Comparison of ENCODE assay signal across 8 cellular contexts in genomic region chr5:140548791-140549190, GRCh38. TPM values are rescaled to one million over a fixed set of nuclear protein-coding genes. Genes with fewer than 3 reads are reported as not detected.
DNase-seq lines count a peak whose midpoint lies in the region; ATAC-seq, FAIRE-seq and TF ChIP-seq lines count a peak whose summit lies in the region.

No MANE protein-coding gene starts in this region.

- POLR2A ChIA-PET in MCF 10A (lab: Yijun Ruan, JAX) (interaction anchor here (0.6 to 6.1 kb wide), 14 partner anchors 12 to 1561 kb away, joined by 3 to 188 read pairs (median 10); partner anchors contain the start of genes ANKHD1, APBB3, HARS1 and HARS2), GM12878 (lab: Charles Lee) (interaction anchor here (0.7 to 3.0 kb wide), 7 partner anchors 8 to 148 kb away, joined by 3 to 23 read pairs (median 6); partner anchors contain the start of genes ANKHD1, APBB3 and SRA1)

- intact Hi-C loops in MCF 10A (cut with micrococcal nuclease) (loop anchor here (5.0 to 10.0 kb wide), 2 partner anchors 146 to 304 kb away; partner anchors contain the start of gene ANKHD1), mammary epithelial cell (cut with micrococcal nuclease) (no loop called here), GM12878 (cut with micrococcal nuclease; ENCODE audit: unreplicated experiment) (no loop called here), transverse colon (cut with DNase I; ENCODE audit: low total_unique reads) (no loop called here)

- peaks cover 28% of the 10 kb centered on the region for H3K36me3 ChIP-seq in mammary epithelial cell (ENCODE audit: insufficient read depth, low read length)
- H3K36me3 ChIP-seq in GM12878 (ENCODE audit: control insufficient read depth in 2 of 2, insufficient read depth in 2 of 2, low read length in 1 of 2), result peaks cover 18 to 32% of the 10 kb centered on the region in 2 experiments
- H3K36me3 ChIP-seq in muscle layer of colon (ENCODE audit: insufficient read depth, low read length), result peaks cover 35% of the 10 kb centered on the region
- H3K36me3 ChIP-seq in transverse colon, result peaks cover 0 to 19% (median 4%) of the 10 kb centered on the region in 4 donors

- H3K4me3 Mint-ChIP-seq in MCF 10A (ENCODE audit: unreplicated experiment), result peak overlapping the region; percentile 77

- TF ChIP-seq CTCF in MCF 10A (IDR thresholded peaks at IDR 0.05; ENCODE audit: unreplicated experiment) (no peak), mammary epithelial cell (conservative IDR thresholded peaks at IDR 0.05 in 1 of 2, IDR thresholded peaks at IDR 0.05 in 1 of 2; ENCODE audit: extremely low read depth in 1 of 2, insufficient read depth in 1 of 2, low read depth in 1 of 2, low read length in 2 of 2) (no peak), GM12878 (IDR thresholded peaks at IDR 0.05 in 2 of 3, conservative IDR thresholded peaks at IDR 0.05 in 1 of 3; ENCODE audit: control insufficient read depth in 2 of 3, extremely low read depth in 1 of 3, insufficient read depth in 1 of 3, low read depth in 3 of 3, low read length in 3 of 3) (no peak), transverse colon (IDR thresholded peaks at IDR 0.05) (no peak)

- H3K4me2 ChIP-seq in mammary epithelial cell (ENCODE audit: insufficient read depth, low read depth, low read length) (no peak overlapping the region), GM12878 (ENCODE audit: control insufficient read depth, insufficient read depth) (no peak overlapping the region)

- no peaks in the 10 kb centered on the region for H3K9me3 Mint-ChIP-seq in MCF 10A (ENCODE audit: unreplicated experiment)

- H3K36me3 Mint-ChIP-seq in MCF 10A (ENCODE audit: insufficient read depth, unreplicated experiment), result peaks cover 87% of the 10 kb centered on the region

- dilution Hi-C loops in mammary epithelial cell (cut with HindIII; ENCODE audit: low sequenced_read_pairs), result no loop called here

- ATAC-seq in GM12878 (no peak), HG03354 (IDR thresholded peaks at IDR 0.05; ENCODE audit: poor library complexity, severe bottlenecking, unreplicated experiment) (no peak), GM18867 (IDR thresholded peaks at IDR 0.05; ENCODE audit: unreplicated experiment) (no peak)

- H3K9me3 ChIP-seq in mammary epithelial cell (replicated peaks; ENCODE audit: insufficient read depth, low read length) (no peaks in the 10 kb centered on the region), GM12878 (replicated peaks; ENCODE audit: control insufficient read depth, insufficient read depth, low read length) (no peaks in the 10 kb centered on the region), muscle layer of colon (ENCODE audit: low read length) (no peaks in the 10 kb centered on the region), transverse colon (no peaks in the 10 kb centered on the region)

- H3K4me1 ChIP-seq in mammary epithelial cell (ENCODE audit: insufficient read depth, low read length) (peaks cover 17% of the 10 kb centered on the region), GM12878 (ENCODE audit: control insufficient read depth, insufficient read depth, low read length) (peaks cover 23% of the 10 kb centered on the region), muscle layer of colon (ENCODE audit: insufficient read depth, low read length) (peaks cover 45% of the 10 kb centered on the region), transverse colon (peaks cover 33 to 52% (median 37%) of the 10 kb centered on the region in 4 donors)

- H3K27ac ChIP-seq in mammary epithelial cell (ENCODE audit: insufficient read depth, low read depth, low read length) (no peak overlapping the region), GM12878 (ENCODE audit: control insufficient read depth, insufficient read depth) (no peak overlapping the region), muscle layer of colon (ENCODE audit: low read depth, low read length) (peak overlapping the region; percentile 92), transverse colon (peak overlapping the region; percentile 94 to 99 (median 96))

- H3K27me3 Mint-ChIP-seq in MCF 10A (ENCODE audit: insufficient read depth, unreplicated experiment), result no peaks in the 10 kb centered on the region

- H3K9ac ChIP-seq in mammary epithelial cell (ENCODE audit: insufficient read depth, low read length), result no peak overlapping the region
- H3K9ac ChIP-seq in GM12878 (ENCODE audit: control insufficient read depth, insufficient read depth, low read length), result no peak overlapping the region; the same call in 1 of the 2 replicates
- H3K9ac ChIP-seq in muscle layer of colon (ENCODE audit: low read length), result peak overlapping the region; percentile 18

- no peak; the same call in none of the 2 replicates for TF ChIP-seq POLR2A in GM12878 (IDR thresholded peaks at IDR 0.05; ENCODE audit: low read depth, low read length)
- TF ChIP-seq POLR2A in transverse colon (IDR thresholded peaks at IDR 0.05), result no peak

- RAD21 ChIA-PET in GM12878 (lab: Charles Lee; ENCODE audit: unreplicated experiment), result no interaction called here

- CTCF ChIA-PET in MCF 10A (lab: Yijun Ruan, JAX) (interaction anchor here (0.6 to 3.3 kb wide), 17 partner anchors 9 to 391 kb away, joined by 3 to 42 read pairs (median 6); partner anchors contain the start of genes APBB3, IK, NDUFA2 and SRA1), mammary epithelial cell (lab: Charles Lee; ENCODE audit: low non-redundant PET) (no interaction called here), GM12878 (lab: Yijun Ruan, JAX) (interaction anchor here (1.0 to 2.4 kb wide), 6 partner anchors 9 to 152 kb away, joined by 3 to 9 read pairs (median 7); partner anchors contain the start of genes SRA1, TMCO6 and ZMAT2)

- H3K79me2 ChIP-seq in mammary epithelial cell (ENCODE audit: insufficient read depth, low read length), result peaks cover 20% of the 10 kb centered on the region
- peaks cover 13% of the 10 kb centered on the region for H3K79me2 ChIP-seq in GM12878 (ENCODE audit: control insufficient read depth, insufficient read depth, low read length)

- TF ChIP-seq EP300 in GM12878 (IDR thresholded peaks at IDR 0.05; ENCODE audit: borderline replicate concordance in 1 of 2, control insufficient read depth in 1 of 2, low read depth in 2 of 2, low read length in 2 of 2) (no peak), transverse colon (IDR thresholded peaks at IDR 0.05; ENCODE audit: low read depth) (no peak)

- no peaks in the 10 kb centered on the region for H4K20me1 ChIP-seq in mammary epithelial cell (ENCODE audit: insufficient read depth, low read length)
- no peaks in the 10 kb centered on the region for H4K20me1 ChIP-seq in GM12878 (ENCODE audit: control insufficient read depth, insufficient read depth)

- H3K27ac Mint-ChIP-seq in MCF 10A (ENCODE audit: low read depth, unreplicated experiment), result peak overlapping the region; percentile 80

- H3K4me3 ChIP-seq in mammary epithelial cell (replicated peaks in 1 of 3; ENCODE audit: insufficient read depth in 1 of 3, low read depth in 2 of 3, low read length in 3 of 3) (no peak overlapping the region), GM12878 (no peak overlapping the region), muscle layer of colon (ENCODE audit: low read depth in 1 of 2, low read length in 2 of 2) (peak overlapping the region in 1 of 2 donors; percentile 57), transverse colon (peak overlapping the region in 1 of 4 donors; percentile 54)

- 100% methylated on average over 1 of the region's 7 CpGs for WGBS in mammary epithelial cell (ENCODE audit: low coverage, missing lambda C conversion rate)
- WGBS in GM12878 (ENCODE audit: insufficient coverage, insufficient replicate concordance, low lambda C conversion rate, missing lambda C conversion rate), result 98% methylated on average over 7 of the region's 7 CpGs
- WGBS in transverse colon (ENCODE audit: low coverage in 1 of 2), 2 donors, result 70 to 86% methylated on average over 2 to 7 of the region's 7 CpGs

- DNase-seq in MCF 10A (ENCODE audit: unreplicated experiment) (no peak), mammary epithelial cell (no peak), GM12878 (ENCODE audit: low read depth, low spot score) (no peak), transverse colon (no peak), NCI-H1105 (lab: John Stamatoyannopoulos, UW) (no peak)

- BruUV-seq in MCF 10A (replicated peaks; lab: Mats Ljungman, UMichigan) (no TSS peak), mammary epithelial cell (replicated peaks; lab: Mats Ljungman, UMichigan) (no TSS peak), GM12878 (replicated peaks; lab: Mats Ljungman, UMichigan) (no TSS peak)

- no peak for TF ChIP-seq RAD21 in GM12878 (IDR thresholded peaks at IDR 0.05; ENCODE audit: insufficient read depth, low read depth, low read length)

- in situ Hi-C loops in mammary epithelial cell (cut with MboI; ENCODE audit: low sequenced_read_pairs in 2 of 2), result no loop called here
- in situ Hi-C loops in GM12878 (cut with MboI), result no loop called here
- in situ Hi-C loops in transverse colon (cut with MboI; ENCODE audit: low pct_ligation_motif_present in 1 of 4, low pct_unique_long_range_greater_than_20kb in 1 of 4, low sequenced_read_pairs in 3 of 4), result no loop called here

- no peaks in the 10 kb centered on the region for H3K27me3 ChIP-seq in mammary epithelial cell (ENCODE audit: insufficient read depth, low read length)
- no peaks in the 10 kb centered on the region for H3K27me3 ChIP-seq in GM12878 (replicated peaks in 1 of 2; ENCODE audit: control insufficient read depth in 2 of 2, insufficient read depth in 2 of 2, low read length in 1 of 2)
- H3K27me3 ChIP-seq in muscle layer of colon (ENCODE audit: control insufficient read depth in 1 of 2, insufficient read depth in 2 of 2, low read length in 2 of 2), result no peaks in the 10 kb centered on the region
- no peaks in the 10 kb centered on the region for H3K27me3 ChIP-seq in transverse colon

- SMC1A ChIA-PET in GM12878 (lab: Charles Lee; ENCODE audit: uncharacterized antibody, unreplicated experiment), result interaction anchor here (0.8 to 2.3 kb wide), 7 partner anchors 10 to 171 kb away, joined by 3 to 9 read pairs (median 6); no protein-coding TSS in a partner anchor

- H2AFZ ChIP-seq in mammary epithelial cell (ENCODE audit: low read depth, low read length), result no peak overlapping the region
- H2AFZ ChIP-seq in GM12878 (ENCODE audit: control insufficient read depth, low read depth, low read length), result no peak overlapping the region

- FAIRE-seq in GM12878 (lab: Jason Lieb, UNC), result no peak

- H3K4me1 Mint-ChIP-seq in MCF 10A (ENCODE audit: insufficient read depth, unreplicated experiment), result peaks cover 35% of the 10 kb centered on the region

RNA-seq across cellular contexts. Expression of gene EIF4EBP3, which starts 1.3 kb away (rescaled TPM):
- total RNA-seq in MCF 10A (2022) (25.3 and 35.3 TPM in 2 replicates), mammary epithelial cell (1 to 10 TPM; 1.8 to 6.0 TPM), GM12878 (2014; rRNA removed) (2.0 and 3.7 TPM in 2 replicates), GM12878 (2014; rRNA removed; fragmentation: Illumina TruSeq; extraction: Trizol) (2.9 and 3.6 TPM in 2 replicates), GM12878 (2021) (6.2 and 9.3 TPM in 2 replicates), transverse colon (10 to 100 TPM in 3 of 4 donors, not detected in 1; 18.0 to 56.0 (median 27.5) TPM)
- polyA plus RNA-seq in mammary epithelial cell (2.8 TPM), GM12878 (2011; rRNA removed) (2.8 and 3.5 TPM in 2 replicates), GM12878 (2014; fragmentation: Illumina TruSeq; extraction: Trizol) (2.2 and 4.6 TPM in 2 replicates), GM12878 (2014; fragmentation: Nextera tagmentation; extraction: Ambion mirVana) (10 to 100 TPM in 1 of 2 experiments, 1 to 10 TPM in 1; 6.3 to 16.1 TPM), GM12878 (2014; rRNA removed) (7.5 and 8.3 TPM in 2 replicates), GM12878 (2016; fragmentation: Nextera tagmentation; extraction: Ambion mirVana) (10 to 100 TPM in 1 of 2 experiments, 1 to 10 TPM in 1; 9.5 to 10.2 TPM)
- polyA minus RNA-seq in mammary epithelial cell, result not detected
- total RNA-seq in GM12878 (2013; cell fraction: nucleolus; rRNA removed), result not detected in 2 replicates
- 4.1 TPM for polyA plus RNA-seq in GM12878 (2011; ENCODE audit: low read depth)
- 2.5 and 3.4 TPM in 2 replicates for polyA plus RNA-seq in GM12878 (2011; cell fraction: cytosol; rRNA removed)
- polyA plus RNA-seq in GM12878 (2011; cell fraction: nucleus; rRNA removed), result 2.5 and 4.2 TPM in 2 replicates
- 14.4 and 18.4 TPM in 2 replicates for polyA plus RNA-seq in GM12878 (2012)
- 2.2 and 2.6 TPM in 2 replicates for polyA minus RNA-seq in GM12878 (2011; rRNA and poly(A)+ RNA removed)
- 3.7 TPM in 1 of 2 replicates, not detected in the other for polyA minus RNA-seq in GM12878 (2011; cell fraction: cytosol; rRNA and poly(A)+ RNA removed)
- 1.6 TPM in 1 of 2 replicates, not detected in the other for polyA minus RNA-seq in GM12878 (2011; cell fraction: nucleus; rRNA and poly(A)+ RNA removed)

RNA-seq across cellular contexts. Expression of gene SRA1, which starts 8.5 kb away (rescaled TPM):
- total RNA-seq in MCF 10A (2022) (105 and 107 TPM in 2 replicates), mammary epithelial cell (10 to 100 TPM; 20.8 to 47.7 TPM), GM12878 (2014; rRNA removed) (60.9 and 66.3 TPM in 2 replicates), GM12878 (2014; rRNA removed; fragmentation: Illumina TruSeq; extraction: Trizol) (41.3 and 43.4 TPM in 2 replicates), GM12878 (2021) (53.2 and 55.2 TPM in 2 replicates), transverse colon (10 to 100 TPM; 19.9 to 36.3 (median 26.5) TPM)
- polyA plus RNA-seq in mammary epithelial cell (39.4 TPM), GM12878 (2011; rRNA removed) (36.6 and 44.3 TPM in 2 replicates), GM12878 (2014; fragmentation: Illumina TruSeq; extraction: Trizol) (51.0 and 56.9 TPM in 2 replicates), GM12878 (2014; fragmentation: Nextera tagmentation; extraction: Ambion mirVana) (10 to 100 TPM; 35.3 to 52.7 TPM), GM12878 (2014; rRNA removed) (59.7 and 61.2 TPM in 2 replicates), GM12878 (2016; fragmentation: Nextera tagmentation; extraction: Ambion mirVana) (100 to 1,000 TPM; 115 to 127 TPM)
- polyA minus RNA-seq in mammary epithelial cell, result 19.3 TPM
- 20.3 and 22.3 TPM in 2 replicates for total RNA-seq in GM12878 (2013; cell fraction: nucleolus; rRNA removed)
- polyA plus RNA-seq in GM12878 (2011; ENCODE audit: low read depth), result 29.9 TPM
- 46.4 and 51.0 TPM in 2 replicates for polyA plus RNA-seq in GM12878 (2011; cell fraction: cytosol; rRNA removed)
- 68.5 and 77.1 TPM in 2 replicates for polyA plus RNA-seq in GM12878 (2011; cell fraction: nucleus; rRNA removed)
- 37.7 and 41.4 TPM in 2 replicates for polyA plus RNA-seq in GM12878 (2012)
- polyA minus RNA-seq in GM12878 (2011; rRNA and poly(A)+ RNA removed), result 19.7 and 20.7 TPM in 2 replicates
- polyA minus RNA-seq in GM12878 (2011; cell fraction: cytosol; rRNA and poly(A)+ RNA removed), result 10.6 and 15.5 TPM in 2 replicates
- 13.1 and 24.1 TPM in 2 replicates for polyA minus RNA-seq in GM12878 (2011; cell fraction: nucleus; rRNA and poly(A)+ RNA removed)

RNA-seq across cellular contexts. Expression of gene APBB3, which starts 15.6 kb away (rescaled TPM):
- total RNA-seq in MCF 10A (2022) (22.7 and 28.1 TPM in 2 replicates), mammary epithelial cell (10 to 100 TPM; 12.2 to 18.4 TPM), GM12878 (2014; rRNA removed) (10.7 and 13.7 TPM in 2 replicates), GM12878 (2014; rRNA removed; fragmentation: Illumina TruSeq; extraction: Trizol) (6.1 and 6.2 TPM in 2 replicates), GM12878 (2021) (19.2 and 20.0 TPM in 2 replicates), transverse colon (10 to 100 TPM; 20.1 to 42.5 (median 37.4) TPM)
- polyA plus RNA-seq in mammary epithelial cell (6.4 TPM), GM12878 (2011; rRNA removed) (25.0 and 33.3 TPM in 2 replicates), GM12878 (2014; fragmentation: Illumina TruSeq; extraction: Trizol) (8.1 and 11.1 TPM in 2 replicates), GM12878 (2014; fragmentation: Nextera tagmentation; extraction: Ambion mirVana) (under 1 TPM; 0.35 to 0.84 TPM), GM12878 (2014; rRNA removed) (25.0 and 28.1 TPM in 2 replicates), GM12878 (2016; fragmentation: Nextera tagmentation; extraction: Ambion mirVana) (10 to 100 TPM; 15.0 to 15.6 TPM)
- polyA minus RNA-seq in mammary epithelial cell, result 3.4 TPM
- 92.4 and 112 TPM in 2 replicates for total RNA-seq in GM12878 (2013; cell fraction: nucleolus; rRNA removed)
- polyA plus RNA-seq in GM12878 (2011; ENCODE audit: low read depth), result 16.6 TPM
- 29.4 and 37.5 TPM in 2 replicates for polyA plus RNA-seq in GM12878 (2011; cell fraction: cytosol; rRNA removed)
- 292 and 410 TPM in 2 replicates for polyA plus RNA-seq in GM12878 (2011; cell fraction: nucleus; rRNA removed)
- polyA plus RNA-seq in GM12878 (2012), result 27.7 and 28.7 TPM in 2 replicates
- polyA minus RNA-seq in GM12878 (2011; rRNA and poly(A)+ RNA removed), result 34.0 and 38.3 TPM in 2 replicates
- polyA minus RNA-seq in GM12878 (2011; cell fraction: cytosol; rRNA and poly(A)+ RNA removed), result 7.1 and 8.5 TPM in 2 replicates
- 49.9 and 76.9 TPM in 2 replicates for polyA minus RNA-seq in GM12878 (2011; cell fraction: nucleus; rRNA and poly(A)+ RNA removed)

RNA-seq across cellular contexts. Expression of gene SLC35A4, which starts 15.8 kb away (rescaled TPM):
- total RNA-seq in MCF 10A (2022), result 84.0 and 119 TPM in 2 replicates
- 10 to 100 TPM; 24.0 to 62.2 TPM for total RNA-seq in mammary epithelial cell
- 89.7 TPM for polyA plus RNA-seq in mammary epithelial cell
- polyA minus RNA-seq in mammary epithelial cell, result 193 TPM
- 21.0 and 26.2 TPM in 2 replicates for total RNA-seq in GM12878 (2013; cell fraction: nucleolus; rRNA removed)
- total RNA-seq in GM12878 (2014; rRNA removed), result 36.9 and 44.6 TPM in 2 replicates
- total RNA-seq in GM12878 (2014; rRNA removed; fragmentation: Illumina TruSeq; extraction: Trizol), result 22.2 and 23.8 TPM in 2 replicates
- 133 and 134 TPM in 2 replicates for total RNA-seq in GM12878 (2021)
- 164 TPM for polyA plus RNA-seq in GM12878 (2011; ENCODE audit: low read depth)
- polyA plus RNA-seq in GM12878 (2011; rRNA removed), result 57.1 and 167 TPM in 2 replicates
- polyA plus RNA-seq in GM12878 (2011; cell fraction: cytosol; rRNA removed), result 166 and 217 TPM in 2 replicates
- polyA plus RNA-seq in GM12878 (2011; cell fraction: nucleus; rRNA removed), result 93.5 and 103 TPM in 2 replicates
- 83.8 and 159 TPM in 2 replicates for polyA plus RNA-seq in GM12878 (2012)
- polyA plus RNA-seq in GM12878 (2014; fragmentation: Illumina TruSeq; extraction: Trizol), result 145 and 150 TPM in 2 replicates
- 10 to 100 TPM; 27.8 to 31.7 TPM for polyA plus RNA-seq in GM12878 (2014; fragmentation: Nextera tagmentation; extraction: Ambion mirVana)
- polyA plus RNA-seq in GM12878 (2014; rRNA removed), result 96.4 and 103 TPM in 2 replicates
- 100 to 1,000 TPM; 132 to 154 TPM for polyA plus RNA-seq in GM12878 (2016; fragmentation: Nextera tagmentation; extraction: Ambion mirVana)
- 119 and 156 TPM in 2 replicates for polyA minus RNA-seq in GM12878 (2011; rRNA and poly(A)+ RNA removed)
- polyA minus RNA-seq in GM12878 (2011; cell fraction: cytosol; rRNA and poly(A)+ RNA removed), result 28.9 and 34.4 TPM in 2 replicates
- polyA minus RNA-seq in GM12878 (2011; cell fraction: nucleus; rRNA and poly(A)+ RNA removed), result 21.9 and 29.4 TPM in 2 replicates
- total RNA-seq in transverse colon, result 10 to 100 TPM; 39.4 to 75.5 (median 52.6) TPM

Comparison
In these comparisons a context has a peak if more than half of its experiments do, and no peak if none do; other contexts are left out.
1. H3K27ac ChIP-seq: peak in muscle layer of colon (single experiment) and transverse colon (4 of 4); none in mammary epithelial cell (single experiment) and GM12878 (single experiment).